Comparison of ENCODE assay signal across 8 cellular contexts in the genomic region with DNA sequence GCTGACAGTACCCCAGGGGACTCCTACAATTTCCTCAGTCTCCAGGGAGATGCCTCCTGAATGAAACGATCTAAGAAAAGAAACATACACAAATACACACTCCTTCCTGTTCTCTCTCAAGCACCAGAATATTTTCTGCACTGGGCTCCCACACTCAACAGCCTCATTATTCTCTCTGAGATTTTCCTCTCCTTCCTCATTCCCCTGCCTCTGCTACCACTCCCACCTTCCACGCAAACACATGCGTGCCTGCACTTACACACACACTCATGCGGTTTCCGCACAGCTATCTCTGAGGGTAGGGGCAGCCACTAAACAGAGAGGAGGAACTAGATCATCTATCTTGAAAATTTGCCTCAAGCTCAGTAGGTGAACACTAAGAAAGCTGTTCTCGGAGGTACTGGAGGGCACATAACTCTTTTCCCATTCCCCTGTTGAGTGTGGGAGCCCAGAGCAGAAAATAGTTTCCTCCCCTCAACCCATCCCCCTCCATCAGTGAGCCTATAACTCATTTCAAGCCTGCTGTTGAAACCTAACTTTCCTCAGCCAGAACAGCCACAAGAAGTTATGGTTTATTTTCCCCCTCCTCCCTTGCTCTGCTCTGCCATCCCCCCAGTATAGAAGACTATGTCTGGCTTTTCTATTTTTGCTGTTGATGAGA. TPM values are rescaled to one million over a fixed set of nuclear protein-coding genes. Genes with fewer than 3 reads are reported as not detected.
DNase-seq lines count a peak whose midpoint lies in the region; ATAC-seq and TF ChIP-seq lines count a peak whose summit lies in the region.

No MANE protein-coding gene starts in this region.

- H3K9me2 ChIP-seq in OCI-LY7 (ENCODE audit: insufficient read depth, low read length) = no peaks in the 10 kb centered on the region

- H3K27ac ChIP-seq in OCI-LY7 (ENCODE audit: low read depth, low read length, poor library complexity, severe bottlenecking) (no peak overlapping the region), colonic mucosa (no peak overlapping the region)

- H2AFZ ChIP-seq in OCI-LY7 (ENCODE audit: low read length) = peak overlapping the region; percentile 7; the same call in 1 of the 2 replicates

- H3K4me2 ChIP-seq in OCI-LY7 (ENCODE audit: low read length) = peak overlapping the region; percentile 9; the same call in 1 of the 2 replicates

- H4K20me1 ChIP-seq in OCI-LY7 (ENCODE audit: insufficient read depth, low read length) = no peaks in the 10 kb centered on the region

- CTCF ChIA-PET in OCI-LY7 (lab: Charles Lee; ENCODE audit: unreplicated experiment) = interaction anchor here (1.8 kb wide), 1 partner anchor 11 kb away, joined by 4 read pairs; no protein-coding TSS in a partner anchor

- 0 out of 2 replicates have a peak, but pooled peaks cover 5% of the 10 kb centered on the region for H3K9me3 ChIP-seq in OCI-LY7 (ENCODE audit: low read length)
- H3K9me3 ChIP-seq in colonic mucosa = no peaks in the 10 kb centered on the region

- TF ChIP-seq CTCF in OCI-LY7 (conservative IDR thresholded peaks at IDR 0.05; ENCODE audit: low read length) (no peak), colonic mucosa (IDR thresholded peaks at IDR 0.05) (no peak)

- POLR2A ChIA-PET in OCI-LY7 (lab: Charles Lee) = interaction anchor here (0.7 to 1.4 kb wide), 5 partner anchors 10 to 445 kb away, joined by 3 to 6 read pairs (median 3); partner anchors contain the start of gene SSR3

- H3K4me3 ChIP-seq in OCI-LY7 (ENCODE audit: low read depth, low read length, poor library complexity, severe bottlenecking) (no peak overlapping the region), colonic mucosa (no peak overlapping the region)

- H3K9ac ChIP-seq in colonic mucosa (ENCODE audit: low read depth in 2 of 2, low read length in 2 of 2) = no peak overlapping the region

- H3K4me1 ChIP-seq in OCI-LY7 (ENCODE audit: insufficient read depth, low read length, poor library complexity, severe bottlenecking) = peaks cover 6% of the 10 kb centered on the region
- H3K4me1 ChIP-seq in colonic mucosa = no peaks in the 10 kb centered on the region

- no peaks in the 10 kb centered on the region for H3K79me2 ChIP-seq in OCI-LY7 (ENCODE audit: insufficient read depth, low read depth, low read length)

- DNase-seq in activated gamma-delta T cell treated with Interleukin-2 at 50 U/mL for 16 hours = peak; percentile 17
- no peak for DNase-seq in activated gamma-delta T cell (lab: John Stamatoyannopoulos, UW)
- no peak for DNase-seq in OCI-LY7 (ENCODE audit: low spot score)
- DNase-seq in colonic mucosa = peak; percentile 27
- peak; percentile 25 to 32 for DNase-seq in stimulated activated CD8-positive, alpha-beta memory T cell treated with anti-CD3 and anti-CD28 coated beads, Interleukin-15, amount 100 ng/mL, for 48 hours (ENCODE audit: low read depth in 2 of 2)
- no peak for DNase-seq in SHP77 (lab: John Stamatoyannopoulos, UW)
- no peak for DNase-seq in SW 1271 (lab: John Stamatoyannopoulos, UW)

- intact Hi-C loops in OCI-LY7 (cut with micrococcal nuclease; ENCODE audit: unreplicated experiment) = no loop called here
- intact Hi-C loops in colonic mucosa (cut with DNase I) = no loop called here

- H3K27me3 ChIP-seq in colonic mucosa = no peaks in the 10 kb centered on the region

- H3K36me3 ChIP-seq in OCI-LY7 (ENCODE audit: insufficient read depth, low read length) (no peaks in the 10 kb centered on the region), colonic mucosa (no peaks in the 10 kb centered on the region)

- peak; percentile 77 for ATAC-seq in HG02852 (IDR thresholded peaks at IDR 0.05; ENCODE audit: unreplicated experiment)

- no TSS peak for BruUV-seq in OCI-LY7 (replicated peaks; lab: Mats Ljungman, UMichigan)

RNA-seq across cellular contexts. Expression of gene TIPARP, which starts 30.5 kb away (rescaled TPM):
- total RNA-seq in OCI-LY7 (2014; rRNA removed; shearing (Covaris generic)) = 9.7 and 10.0 TPM in 2 replicates
- 13.4 and 14.8 TPM in 2 replicates for total RNA-seq in OCI-LY7 (2022)
- 10 to 100 TPM; 15.2 to 30.2 TPM for total RNA-seq in colonic mucosa

Comparison
In these comparisons a context has a peak if more than half of its experiments do, and no peak if none do; other contexts are left out.
1. DNase-seq: peak in activated gamma-delta T cell treated with Interleukin-2 at 50 U/mL for 16 hours (single experiment), colonic mucosa (single experiment) and stimulated activated CD8-positive, alpha-beta memory T cell treated with anti-CD3 and anti-CD28 coated beads, Interleukin-15, amount 100 ng/mL, for 48 hours (2 of 2); none in activated gamma-delta T cell (single experiment), OCI-LY7 (single experiment), SHP77 (0 of 2) and SW 1271 (0 of 2).